8 cellular contexts compared by ENCODE assay signal in genomic region chr2:9951522-9952285, GRCh38. TPM values are rescaled to one million over a fixed set of nuclear protein-coding genes. Genes with fewer than 3 reads are reported as not detected.
DNase-seq lines count a peak whose midpoint lies in the region; ATAC-seq and TF ChIP-seq lines count a peak whose summit lies in the region.

Gene GRHL1, plus strand, starts transcription at chr2:9951693. Its CDS starts 141 bp downstream, at chr2:9951834.

- H3K27ac Mint-ChIP-seq in activated CD8-positive, alpha-beta T cell treated with anti-CD3 and anti-CD28 coated beads, Interleukin-2, amount 10 ng/mL, durations not matched to agents 7 days and 5 days = no peak within 1 kb of the TSS

- ATAC-seq in GM19468 (IDR thresholded peaks at IDR 0.05; ENCODE audit: extremely low read depth, unreplicated experiment) (peak; percentile 91), lung (ENCODE audit: insufficient read depth, low FRiP score) (peak; percentile 100)
- ATAC-seq in activated CD8-positive, alpha-beta T cell treated with anti-CD3 and anti-CD28 coated beads, Interleukin-2, amount 10 ng/mL, durations not matched to agents 7 days and 5 days = peak; percentile 97

- H3K27ac ChIP-seq in HL-60 (replicated peaks) = no peak within 1 kb of the TSS
- H3K27ac ChIP-seq in lung (ENCODE audit: low read depth in 1 of 2, low read length in 1 of 2) = peak within 1 kb of the TSS; percentile 61 to 67

- H3K4me3 Mint-ChIP-seq in activated CD8-positive, alpha-beta T cell treated with anti-CD3 and anti-CD28 coated beads, Interleukin-2, amount 10 ng/mL, durations not matched to agents 7 days and 5 days = peak within 1 kb of the TSS; percentile 79

- TF ChIP-seq CTCF in HL-60 (IDR thresholded peaks at IDR 0.05; ENCODE audit: insufficient read depth, low read length) (no peak), lung (IDR thresholded peaks at IDR 0.05; ENCODE audit: control extremely low read depth, extremely low read depth) (no peak)

- peaks cover 52% of the 10 kb centered on the region for H3K27me3 Mint-ChIP-seq in activated CD8-positive, alpha-beta T cell treated with anti-CD3 and anti-CD28 coated beads, Interleukin-2, amount 10 ng/mL, durations not matched to agents 7 days and 5 days (ENCODE audit: low read depth)

- POLR2A ChIA-PET in activated CD8-positive, alpha-beta T cell treated with anti-CD3 and anti-CD28 coated beads, Interleukin-2, amount 10 ng/mL, durations not matched to agents 7 days and 5 days (lab: Charles Lee) = no interaction called here

- H3K27me3 ChIP-seq in HL-60 (ENCODE audit: insufficient read depth, poor library complexity, severe bottlenecking) = peaks cover 30% of the 10 kb centered on the region
- H3K27me3 ChIP-seq in lung (ENCODE audit: control insufficient read depth, insufficient read depth) = no peaks in the 10 kb centered on the region

- no peaks in the 10 kb centered on the region for H3K9me3 Mint-ChIP-seq in activated CD8-positive, alpha-beta T cell treated with anti-CD3 and anti-CD28 coated beads, Interleukin-2, amount 10 ng/mL, durations not matched to agents 7 days and 5 days (ENCODE audit: insufficient read depth)

- peaks cover 0 to 5% of the 10 kb centered on the region in 2 donors for H3K4me1 ChIP-seq in lung (ENCODE audit: control insufficient read depth in 2 of 2, insufficient read depth in 2 of 2, low read length in 2 of 2)

- no peaks in the 10 kb centered on the region for H3K9me3 ChIP-seq in lung (ENCODE audit: control insufficient read depth in 2 of 2, insufficient read depth in 1 of 2, low read length in 1 of 2)

- CTCF ChIA-PET in activated CD8-positive, alpha-beta T cell treated with anti-CD3 and anti-CD28 coated beads, Interleukin-2, amount 10 ng/mL, durations not matched to agents 7 days and 5 days (lab: Charles Lee) = no interaction called here

- DNase-seq in CD1c-positive myeloid dendritic cell (ENCODE audit: extremely low spot score) (peak; percentile 97), HL-60 (ENCODE audit: low read depth in 1 of 2, low spot score in 1 of 2) (peak in 1 of 2 experiments; percentile 81), NCI-H82 treated with DMSO at 0.1 percent for 48 hours (lab: John Stamatoyannopoulos, UW; ENCODE audit: unreplicated experiment) (peak; percentile 78), lung (ENCODE audit: low spot score) (peak; percentile 91)
- peak; percentile 90 for DNase-seq in activated CD8-positive, alpha-beta T cell treated with anti-CD3 and anti-CD28 coated beads, Interleukin-2, amount 10 ng/mL, durations not matched to agents 7 days and 5 days
- peak; percentile 85 for DNase-seq in effector CD4-positive, alpha-beta T cell
- DNase-seq in stimulated activated CD4-positive, alpha-beta T cell treated with anti-CD3 and anti-CD28 coated beads, TNF-alpha, amount 100 ng/mL, for 1 hour (ENCODE audit: low read depth in 3 of 3, low spot score in 1 of 3) = peak; percentile 76 to 85 (median 84)

- 1% methylated on average over 67 to 111 of the region's 111 CpGs for WGBS in lung, 2 donors

- peaks cover 7% of the 10 kb centered on the region for H3K4me1 Mint-ChIP-seq in activated CD8-positive, alpha-beta T cell treated with anti-CD3 and anti-CD28 coated beads, Interleukin-2, amount 10 ng/mL, durations not matched to agents 7 days and 5 days (ENCODE audit: low read depth)

- H3K4me3 ChIP-seq in HL-60 (replicated peaks; ENCODE audit: insufficient read depth, low read length) (peak within 1 kb of the TSS; percentile 59), lung (peak within 1 kb of the TSS; percentile 79)

- H3K36me3 ChIP-seq in lung (ENCODE audit: control insufficient read depth in 2 of 2, insufficient read depth in 2 of 2, low read length in 2 of 2) = no peaks in the 10 kb centered on the region

- no peaks in the 10 kb centered on the region for H3K36me3 Mint-ChIP-seq in activated CD8-positive, alpha-beta T cell treated with anti-CD3 and anti-CD28 coated beads, Interleukin-2, amount 10 ng/mL, durations not matched to agents 7 days and 5 days (ENCODE audit: low read depth)

RNA-seq across cellular contexts. Expression of gene GRHL1, which starts in this region (rescaled TPM):
- total RNA-seq in activated CD8-positive, alpha-beta T cell treated with anti-CD3 and anti-CD28 coated beads, Interleukin-2, amount 10 ng/mL, durations not matched to agents 7 days and 5 days = under 1 TPM; 0.55 to 0.57 TPM
- 10 to 100 TPM in 1 of 2 donors, 1 to 10 TPM in 1; 5.4 to 13.6 TPM for total RNA-seq in lung
- 1 to 10 TPM; 1.8 to 5.9 TPM for polyA plus RNA-seq in lung

Comparison
In these comparisons a context has a peak if more than half of its experiments do, and no peak if none do; other contexts are left out.
1. RNA of gene GRHL1 (total RNA-seq): 5.4 to 13.6 TPM in lung; 0.55 to 0.57 TPM in activated CD8-positive, alpha-beta T cell treated with anti-CD3 and anti-CD28 coated beads, Interleukin-2, amount 10 ng/mL, durations not matched to agents 7 days and 5 days; every median in the first group is over 4 times any median in the second.
2. Peak in DNase-seq and ATAC-seq in activated CD8-positive, alpha-beta T cell treated with anti-CD3 and anti-CD28 coated beads, Interleukin-2, amount 10 ng/mL, durations not matched to agents 7 days and 5 days; RNA of the gene not detected or under 1 TPM.
3. Peak in every context shown above with its lines, with median percentiles within 50 percentile points of each other: ATAC-seq.